In the genomic region with DNA sequence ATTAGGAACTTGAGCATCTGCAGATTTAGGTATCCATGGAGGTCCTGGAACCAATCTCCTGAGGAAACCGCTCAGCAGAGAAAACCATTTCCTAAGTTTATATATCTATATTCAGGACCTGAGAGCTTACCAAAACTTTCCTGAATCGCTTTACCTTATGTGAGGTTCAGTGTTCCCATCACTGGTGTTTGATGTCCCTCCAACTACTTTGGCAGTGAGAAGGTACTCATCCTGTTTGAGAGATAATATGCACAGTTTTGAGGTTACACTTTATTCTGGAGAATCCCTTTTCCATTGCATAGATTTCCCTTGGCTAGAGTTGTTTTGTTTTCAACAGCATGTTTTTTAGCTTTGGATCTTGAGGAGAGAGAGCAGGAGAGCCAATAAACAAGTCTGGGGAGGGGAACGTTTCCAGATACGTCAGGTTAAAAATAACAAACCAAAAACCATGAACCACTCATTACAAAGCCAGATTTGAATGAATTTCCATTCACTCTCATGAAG, we compare ENCODE assay signal across 2 cellular contexts.
A peak's percentile ranks its signal among the peaks of the same experiment; 100 is the strongest.
TF ChIP-seq lines count a peak whose summit lies in the region.

No MANE protein-coding gene starts in this region.

TF ChIP-seq in WTC11, 78 proteins besides CTCF, POLR2A, EP300 and RAD21:
- TF ChIP-seq, protein P1, sequence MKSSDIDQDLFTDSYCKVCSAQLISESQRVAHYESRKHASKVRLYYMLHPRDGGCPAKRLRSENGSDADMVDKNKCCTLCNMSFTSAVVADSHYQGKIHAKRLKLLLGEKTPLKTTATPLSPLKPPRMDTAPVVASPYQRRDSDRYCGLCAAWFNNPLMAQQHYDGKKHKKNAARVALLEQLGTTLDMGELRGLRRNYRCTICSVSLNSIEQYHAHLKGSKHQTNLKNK (CRISPR knock-in tag; IDR thresholded peaks at IDR 0.05): no peak
- TF ChIP-seq ZNF138 (CRISPR knock-in tag; conservative IDR thresholded peaks at IDR 0.05) (no peak), JAZF1 (CRISPR knock-in tag; IDR thresholded peaks at IDR 0.05) (no peak), NR1H2 (CRISPR knock-in tag; IDR thresholded peaks at IDR 0.05) (no peak), EMX1 (CRISPR knock-in tag; IDR thresholded peaks at IDR 0.05) (no peak), SMAD3 (CRISPR knock-in tag; IDR thresholded peaks at IDR 0.05; ENCODE audit: borderline replicate concordance) (no peak), ATF2 (CRISPR knock-in tag; IDR thresholded peaks at IDR 0.05; ENCODE audit: borderline replicate concordance, low read depth) (no peak), ZBTB21 (CRISPR knock-in tag; IDR thresholded peaks at IDR 0.05; ENCODE audit: borderline replicate concordance) (no peak), ETV6 (CRISPR knock-in tag; IDR thresholded peaks at IDR 0.05) (no peak), PRDM15 (CRISPR knock-in tag; IDR thresholded peaks at IDR 0.05) (no peak), E2F1 (CRISPR knock-in tag; IDR thresholded peaks at IDR 0.05) (no peak), RORB (CRISPR knock-in tag; IDR thresholded peaks at IDR 0.05) (no peak)
- TF ChIP-seq, protein P2, sequence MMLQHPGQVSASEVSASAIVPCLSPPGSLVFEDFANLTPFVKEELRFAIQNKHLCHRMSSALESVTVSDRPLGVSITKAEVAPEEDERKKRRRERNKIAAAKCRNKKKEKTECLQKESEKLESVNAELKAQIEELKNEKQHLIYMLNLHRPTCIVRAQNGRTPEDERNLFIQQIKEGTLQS (CRISPR knock-in tag; conservative IDR thresholded peaks at IDR 0.05): no peak
TF ChIP-seq in WTC11: peak in this region for 0.

TF ChIP-seq in GM12878, 131 proteins besides CTCF, POLR2A, EP300 and RAD21 (continues in another document):
- TF ChIP-seq ZNF687 (IDR thresholded peaks at IDR 0.05) (0 out of 2 replicates have a peak, but pooled peaks have one; percentile 22), PAX5 (IDR thresholded peaks at IDR 0.05; ENCODE audit: borderline replicate concordance, low read depth, low read length) (no peak), SIX5 (IDR thresholded peaks at IDR 0.05; ENCODE audit: low read depth, low read length, severe bottlenecking) (no peak), CUX1 (IDR thresholded peaks at IDR 0.05; ENCODE audit: insufficient replicate concordance, low read depth, low read length) (no peak), SREBF1 (IDR thresholded peaks at IDR 0.05; ENCODE audit: low read length) (no peak), HCFC1 (IDR thresholded peaks at IDR 0.05; ENCODE audit: low read length) (no peak), ZZZ3 (IDR thresholded peaks at IDR 0.05; ENCODE audit: control insufficient read depth, insufficient read length, low read depth) (no peak), IKZF1 (conservative IDR thresholded peaks at IDR 0.05) (no peak), BACH1 (IDR thresholded peaks at IDR 0.05; ENCODE audit: borderline replicate concordance) (no peak), ZBTB40 (IDR thresholded peaks at IDR 0.05; ENCODE audit: borderline replicate concordance) (no peak), GATAD2B (conservative IDR thresholded peaks at IDR 0.05; ENCODE audit: low read depth) (no peak), USF1 (IDR thresholded peaks at IDR 0.05; ENCODE audit: borderline replicate concordance, extremely low read length, insufficient read depth, low read depth, low read length) (no peak), ZBTB33 (IDR thresholded peaks at IDR 0.05) (no peak), ZNF384 (IDR thresholded peaks at IDR 0.05; ENCODE audit: borderline replicate concordance, low read depth, low read length) (no peak), RAD51 (IDR thresholded peaks at IDR 0.05) (no peak), MTA3 (IDR thresholded peaks at IDR 0.05; ENCODE audit: borderline replicate concordance, low read length) (no peak), BMI1 (IDR thresholded peaks at IDR 0.05; ENCODE audit: borderline replicate concordance) (no peak), IKZF2 (IDR thresholded peaks at IDR 0.05) (0 out of 4 replicates have a peak, but pooled peaks of 1 of the 2 experiments have one; percentile 11), MEF2B (IDR thresholded peaks at IDR 0.05; ENCODE audit: partially characterized antibody, poor library complexity, severe bottlenecking) (no peak), MEF2A (IDR thresholded peaks at IDR 0.05; ENCODE audit: insufficient read depth, low read depth, low read length) (0 out of 2 replicates have a peak, but pooled peaks have one; percentile 36), TCF3 (IDR thresholded peaks at IDR 0.05; ENCODE audit: borderline replicate concordance, insufficient read depth, low read depth, low read length) (no peak), SUZ12 (IDR thresholded peaks at IDR 0.05; ENCODE audit: unreplicated experiment) (no peak)
- TF ChIP-seq, protein P3, sequence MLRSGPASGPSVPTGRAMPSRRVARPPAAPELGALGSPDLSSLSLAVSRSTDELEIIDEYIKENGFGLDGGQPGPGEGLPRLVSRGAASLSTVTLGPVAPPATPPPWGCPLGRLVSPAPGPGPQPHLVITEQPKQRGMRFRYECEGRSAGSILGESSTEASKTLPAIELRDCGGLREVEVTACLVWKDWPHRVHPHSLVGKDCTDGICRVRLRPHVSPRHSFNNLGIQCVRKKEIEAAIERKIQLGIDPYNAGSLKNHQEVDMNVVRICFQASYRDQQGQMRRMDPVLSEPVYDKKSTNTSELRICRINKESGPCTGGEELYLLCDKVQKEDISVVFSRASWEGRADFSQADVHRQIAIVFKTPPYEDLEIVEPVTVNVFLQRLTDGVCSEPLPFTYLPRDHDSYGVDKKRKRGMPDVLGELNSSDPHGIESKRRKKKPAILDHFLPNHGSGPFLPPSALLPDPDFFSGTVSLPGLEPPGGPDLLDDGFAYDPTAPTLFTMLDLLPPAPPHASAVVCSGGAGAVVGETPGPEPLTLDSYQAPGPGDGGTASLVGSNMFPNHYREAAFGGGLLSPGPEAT (IDR thresholded peaks at IDR 0.05; ENCODE audit: low read depth): no peak
- TF ChIP-seq, protein P4, sequence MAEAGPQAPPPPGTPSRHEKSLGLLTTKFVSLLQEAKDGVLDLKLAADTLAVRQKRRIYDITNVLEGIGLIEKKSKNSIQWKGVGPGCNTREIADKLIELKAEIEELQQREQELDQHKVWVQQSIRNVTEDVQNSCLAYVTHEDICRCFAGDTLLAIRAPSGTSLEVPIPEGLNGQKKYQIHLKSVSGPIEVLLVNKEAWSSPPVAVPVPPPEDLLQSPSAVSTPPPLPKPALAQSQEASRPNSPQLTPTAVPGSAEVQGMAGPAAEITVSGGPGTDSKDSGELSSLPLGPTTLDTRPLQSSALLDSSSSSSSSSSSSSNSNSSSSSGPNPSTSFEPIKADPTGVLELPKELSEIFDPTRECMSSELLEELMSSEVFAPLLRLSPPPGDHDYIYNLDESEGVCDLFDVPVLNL (IDR thresholded peaks at IDR 0.05; ENCODE audit: low read depth, low read length): no peak
